ENCODE assay signal across 9 cellular contexts in genomic region chr13:99374994-99375805, GRCh38.
DNase-seq lines count a peak whose midpoint lies in the region; ATAC-seq and TF ChIP-seq lines count a peak whose summit lies in the region.
"Had no signal": no experiment of that assay in that cellular context is flagged by ENCODE, and none has a peak within 500 bp of the region (broad histone marks: within the 10 kb centered on the region; RNA-seq: fewer than 3 reads in every experiment).

No MANE protein-coding gene starts in this region.

- POLR2A ChIA-PET in naive thymus-derived CD4-positive, alpha-beta T cell (lab: Charles Lee), result interaction anchor here (0.6 to 23.7 kb wide), 23 partner anchors 7 to 175 kb away, joined by 3 to 364 read pairs (median 6); partner anchors contain the start of genes GPR183 and UBAC2

- intact Hi-C loops in naive thymus-derived CD4-positive, alpha-beta T cell (cut with micrococcal nuclease), result loop anchor here in 1 of 2 donors (1.0 kb wide), 1 partner anchor 9 kb away; no protein-coding TSS in a partner anchor

- CTCF ChIA-PET in naive thymus-derived CD4-positive, alpha-beta T cell (lab: Charles Lee), result interaction anchor here (0.8 to 3.1 kb wide), 8 partner anchors 12 to 176 kb away, joined by 3 to 12 read pairs (median 4); partner anchors contain the start of gene GPR183

- H3K4me3 Mint-ChIP-seq in naive thymus-derived CD4-positive, alpha-beta T cell, result peak overlapping the region; percentile 50 to 87 (median 72)
- H3K4me3 Mint-ChIP-seq: brain had no signal

- peak; percentile 40 for ATAC-seq in GM19043 (IDR thresholded peaks at IDR 0.05; ENCODE audit: low read depth, unreplicated experiment)
- peak; percentile 43 for ATAC-seq in HG02943 (IDR thresholded peaks at IDR 0.05; ENCODE audit: low read depth, unreplicated experiment)
- ATAC-seq in naive thymus-derived CD4-positive, alpha-beta T cell, result peak; percentile 94

- peaks cover 60 to 100% (median 95%) of the 10 kb centered on the region in 7 donors for H3K4me1 Mint-ChIP-seq in naive thymus-derived CD4-positive, alpha-beta T cell
- H3K4me1 Mint-ChIP-seq: brain had no signal

- no peaks in the 10 kb centered on the region for H3K79me2 ChIP-seq in MM.1S (ENCODE audit: low read length)

- H3K9me3 Mint-ChIP-seq in naive thymus-derived CD4-positive, alpha-beta T cell, result peaks cover 0 to 5% (median 0%) of the 10 kb centered on the region in 11 donors
- H3K9me3 Mint-ChIP-seq: brain had no signal

- no peak for TF ChIP-seq CTCF in MM.1S (IDR thresholded peaks at IDR 0.05; ENCODE audit: low read length)

- H3K4me3 ChIP-seq in naive thymus-derived CD4-positive, alpha-beta T cell (ENCODE audit: low read length), result peak overlapping the region; percentile 38
- H3K4me3 ChIP-seq in MM.1S (ENCODE audit: low read length), result no peak overlapping the region

- H3K9me2 ChIP-seq in MM.1S (replicated peaks; ENCODE audit: insufficient read depth, low read length), result no peaks in the 10 kb centered on the region

- H3K4me1 ChIP-seq in naive thymus-derived CD4-positive, alpha-beta T cell (ENCODE audit: control insufficient read depth in 2 of 2, insufficient read depth in 2 of 2, low read length in 2 of 2), result peaks cover 67 to 84% of the 10 kb centered on the region in 2 donors
- no peaks in the 10 kb centered on the region for H3K4me1 ChIP-seq in MM.1S (ENCODE audit: low read length)

- H3K27me3 ChIP-seq in naive thymus-derived CD4-positive, alpha-beta T cell (ENCODE audit: control insufficient read depth in 2 of 2, insufficient read depth in 2 of 2, low read length in 2 of 2), result no peaks in the 10 kb centered on the region
- H3K27me3 ChIP-seq in MM.1S (replicated peaks; ENCODE audit: insufficient read depth, low read length), result no peaks in the 10 kb centered on the region

- H3K4me2 ChIP-seq in MM.1S (ENCODE audit: low read depth, low read length), result no peak overlapping the region

- peaks cover 5 to 70% (median 43%) of the 10 kb centered on the region in 5 donors for H3K36me3 Mint-ChIP-seq in naive thymus-derived CD4-positive, alpha-beta T cell

- H2AFZ ChIP-seq in MM.1S (ENCODE audit: low read length), result no peak overlapping the region

- DNase-seq in T-helper 2 cell (peak in 3 of 5 experiments; percentile 47 to 76 (median 72)), GM19238 (ENCODE audit: insufficient read length, low spot score) (no peak), MM.1S (no peak), NCI-H82 treated with DMSO at 0.1 percent for 48 hours (lab: John Stamatoyannopoulos, UW; ENCODE audit: unreplicated experiment) (no peak)
- peak; percentile 20 to 93 (median 87) for DNase-seq in naive thymus-derived CD4-positive, alpha-beta T cell
- DNase-seq in stimulated activated CD4-positive, alpha-beta T cell treated with anti-CD3 and anti-CD28 coated beads, Interleukin-12 subunit alpha, Interleukin-12 subunit beta, amount 100 ng/mL, for 4 hours, result no peak

- no peaks in the 10 kb centered on the region for H3K9me3 ChIP-seq in naive thymus-derived CD4-positive, alpha-beta T cell (ENCODE audit: control insufficient read depth in 2 of 3, low read length in 3 of 3)
- no peaks in the 10 kb centered on the region for H3K9me3 ChIP-seq in MM.1S (replicated peaks; ENCODE audit: insufficient read depth, low read length)

- no peaks in the 10 kb centered on the region for H4K20me1 ChIP-seq in MM.1S (ENCODE audit: insufficient read depth, low read length)

- H3K27me3 Mint-ChIP-seq in naive thymus-derived CD4-positive, alpha-beta T cell, result no peaks in the 10 kb centered on the region
- H3K27me3 Mint-ChIP-seq: brain had no signal

- H3K27ac Mint-ChIP-seq in naive thymus-derived CD4-positive, alpha-beta T cell, result peak overlapping the region; percentile 87 to 100 (median 99)
- H3K27ac Mint-ChIP-seq: brain had no signal

- H3K36me3 ChIP-seq in naive thymus-derived CD4-positive, alpha-beta T cell (ENCODE audit: control insufficient read depth in 2 of 3, insufficient read depth in 3 of 3, low read length in 3 of 3), result peaks cover 0 to 7% (median 0%) of the 10 kb centered on the region in 3 experiments
- no peaks in the 10 kb centered on the region for H3K36me3 ChIP-seq in MM.1S (replicated peaks; ENCODE audit: insufficient read depth, low read length)

- no peak overlapping the region for H3K9ac ChIP-seq in MM.1S (ENCODE audit: low read length)

- H3K27ac ChIP-seq in naive thymus-derived CD4-positive, alpha-beta T cell (ENCODE audit: low read depth, low read length), result peak overlapping the region; percentile 88
- no peak overlapping the region for H3K27ac ChIP-seq in MM.1S (ENCODE audit: low read length)

- no peaks in the 10 kb centered on the region for H3F3A ChIP-seq in MM.1S (ENCODE audit: insufficient read depth, low read length)

Comparison
In these comparisons a context has a peak if more than half of its experiments do, and no peak if none do; other contexts are left out.
1. ATAC-seq: peak in every context shown above with its lines; median percentile 94 in naive thymus-derived CD4-positive, alpha-beta T cell; 43 in HG02943; 40 in GM19043.
2. DNase-seq: peak in T-helper 2 cell (3 of 5) and naive thymus-derived CD4-positive, alpha-beta T cell (9 of 9); none in GM19238 (single experiment), stimulated activated CD4-positive, alpha-beta T cell treated with anti-CD3 and anti-CD28 coated beads, Interleukin-12 subunit alpha, Interleukin-12 subunit beta, amount 100 ng/mL, for 4 hours (single experiment), MM.1S (single experiment) and NCI-H82 treated with DMSO at 0.1 percent for 48 hours (single experiment).